In the genomic region with DNA sequence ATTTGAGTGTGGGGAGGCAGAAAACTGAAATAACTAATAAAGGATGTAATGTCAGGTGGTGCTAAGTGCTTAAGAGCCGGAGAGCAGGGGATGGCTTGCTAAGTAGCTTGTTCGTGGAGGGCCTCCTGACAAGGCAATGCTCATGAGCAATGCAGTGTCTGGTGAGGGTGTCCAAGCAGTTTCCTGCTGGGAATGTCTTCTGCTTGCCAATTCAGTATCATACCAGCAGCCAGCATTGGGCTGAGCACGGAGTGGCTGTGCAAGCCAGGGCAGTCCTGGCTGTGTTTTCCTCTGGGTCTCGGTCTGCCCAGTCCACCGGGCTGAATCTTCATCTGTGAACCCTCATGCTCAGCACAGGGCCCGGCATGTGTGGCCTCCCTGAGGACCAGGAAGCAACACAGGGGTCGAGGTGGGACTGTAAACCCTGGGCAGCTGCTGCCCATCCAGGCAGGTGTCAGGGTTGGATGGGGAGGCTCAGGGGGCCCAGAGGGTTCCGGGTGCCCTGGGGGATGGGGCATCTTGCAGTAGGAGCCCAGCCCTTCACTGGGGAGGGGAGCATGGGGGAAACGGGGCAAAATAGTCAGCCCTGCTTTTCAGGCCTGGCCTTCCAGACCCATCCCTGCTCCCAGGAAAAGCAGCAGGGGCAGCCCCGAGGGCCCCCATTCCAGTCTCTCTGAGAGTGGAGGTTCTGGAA, we compare ENCODE assay signal across 1 cellular context.
TF ChIP-seq lines count a peak whose summit lies in the region.

No MANE protein-coding gene starts in this region.

TF ChIP-seq in IMR-90, 13 proteins besides CTCF, POLR2A, EP300 and RAD21:
- TF ChIP-seq BHLHE40 (IDR thresholded peaks at IDR 0.05; ENCODE audit: low read depth, low read length) = no peak
- TF ChIP-seq MAFK (IDR thresholded peaks at IDR 0.05; ENCODE audit: low read depth, low read length) = no peak
- TF ChIP-seq RFX5 (IDR thresholded peaks at IDR 0.05; ENCODE audit: low read depth, low read length) = no peak
- no peak for TF ChIP-seq CEBPB (IDR thresholded peaks at IDR 0.05; ENCODE audit: low read depth, low read length)
- no peak for TF ChIP-seq MXI1 (IDR thresholded peaks at IDR 0.05; ENCODE audit: borderline replicate concordance, low read depth, low read length)
TF ChIP-seq in IMR-90: peak in this region for 0.
